Comparison of ENCODE assay signal across 19 cellular contexts in the genomic region with DNA sequence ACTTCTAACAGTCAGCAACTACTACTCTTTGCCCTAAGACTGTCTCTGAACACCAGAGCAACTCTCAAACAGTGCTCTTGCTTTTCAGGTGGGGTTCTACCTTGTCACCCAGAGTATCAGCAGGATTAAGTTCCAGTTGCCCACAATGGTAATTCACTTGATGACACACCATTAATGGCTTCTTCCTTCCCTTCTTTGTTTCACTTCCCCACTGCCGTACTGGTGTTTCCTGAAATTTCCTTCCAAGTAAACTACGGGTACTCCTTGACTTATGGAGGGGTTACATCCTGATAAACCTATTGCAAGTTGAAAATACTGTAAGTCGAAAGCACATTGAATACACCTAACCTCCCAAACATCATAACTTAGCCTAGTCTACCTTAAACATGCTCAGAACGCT.
"Had no signal": no experiment of that assay in that cellular context is flagged by ENCODE, and none has a peak within 500 bp of the region (broad histone marks: within the 10 kb centered on the region; RNA-seq: fewer than 3 reads in every experiment).

No MANE protein-coding gene starts in this region.

- H3K4me3 ChIP-seq: ovary, thyroid gland, vagina had no signal

- H3K36me3 ChIP-seq: ovary, thyroid gland, vagina had no signal

- DNase-seq: activated CD4-positive, alpha-beta T cell treated with anti-CD3 and anti-CD28 coated beads, Interleukin-2, amount 50 U/mL, for 48 hours; activated CD8-positive, alpha-beta memory T cell treated with anti-CD3 and anti-CD28 coated beads, Interleukin-2, amount 10 ng/mL, durations not matched to agents 7 days and 5 days; activated naive CD4-positive, alpha-beta T cell treated with anti-CD3 and anti-CD28 coated beads, Interleukin-2, amount 10 ng/mL, durations not matched to agents 7 days and 5 days; activated naive CD8-positive, alpha-beta T cell treated with anti-CD3 and anti-CD28 coated beads, Interleukin-2, amount 50 U/mL, for 24 hours; activated T-cell treated with anti-CD3 and anti-CD28 coated beads, Interleukin-2, amount 50 U/mL, for 1 hour; anterior cingulate cortex; cortex of kidney; effector memory CD4-positive, alpha-beta T cell; foreskin fibroblast; mesendoderm; naive thymus-derived CD4-positive, alpha-beta T cell; ovary; stimulated activated CD4-positive, alpha-beta T cell treated with anti-CD3 and anti-CD28 coated beads, Interleukin-4, amount 100 ng/mL, for 24 hours; SW 1271; T-helper 2 cell; thyroid gland had no signal

- H3K27ac ChIP-seq: thyroid gland, vagina had no signal

- H3K36me3 Mint-ChIP-seq: activated CD8-positive, alpha-beta memory T cell treated with anti-CD3 and anti-CD28 coated beads, Interleukin-2, amount 10 ng/mL, durations not matched to agents 7 days and 5 days; activated naive CD4-positive, alpha-beta T cell treated with anti-CD3 and anti-CD28 coated beads, Interleukin-2, amount 10 ng/mL, durations not matched to agents 7 days and 5 days; naive thymus-derived CD4-positive, alpha-beta T cell; stimulated activated effector memory CD8-positive, alpha-beta T cell treated with anti-CD3 and anti-CD28 coated beads, Interleukin-12 subunit alpha, Interleukin-12 subunit beta, amount 100 ng/mL, for 72 hours had no signal

- H3K27ac Mint-ChIP-seq: activated CD8-positive, alpha-beta memory T cell treated with anti-CD3 and anti-CD28 coated beads, Interleukin-2, amount 10 ng/mL, durations not matched to agents 7 days and 5 days; activated naive CD4-positive, alpha-beta T cell treated with anti-CD3 and anti-CD28 coated beads, Interleukin-2, amount 10 ng/mL, durations not matched to agents 7 days and 5 days; activated naive CD8-positive, alpha-beta T cell treated with anti-CD3 and anti-CD28 coated beads, Interleukin-2, amount 50 U/mL, for 24 hours had no signal

- H3K4me3 Mint-ChIP-seq: activated CD8-positive, alpha-beta memory T cell treated with anti-CD3 and anti-CD28 coated beads, Interleukin-2, amount 10 ng/mL, durations not matched to agents 7 days and 5 days; activated naive CD4-positive, alpha-beta T cell treated with anti-CD3 and anti-CD28 coated beads, Interleukin-2, amount 10 ng/mL, durations not matched to agents 7 days and 5 days; activated naive CD8-positive, alpha-beta T cell treated with anti-CD3 and anti-CD28 coated beads, Interleukin-2, amount 50 U/mL, for 24 hours; naive thymus-derived CD4-positive, alpha-beta T cell; stimulated activated effector memory CD8-positive, alpha-beta T cell treated with anti-CD3 and anti-CD28 coated beads, Interleukin-12 subunit alpha, Interleukin-12 subunit beta, amount 100 ng/mL, for 72 hours had no signal

- H3K27me3 ChIP-seq: ovary, thyroid gland, vagina had no signal

- ATAC-seq: activated CD8-positive, alpha-beta memory T cell treated with anti-CD3 and anti-CD28 coated beads, Interleukin-2, amount 10 ng/mL, durations not matched to agents 7 days and 5 days; activated naive CD8-positive, alpha-beta T cell treated with anti-CD3 and anti-CD28 coated beads, Interleukin-2, amount 50 U/mL, for 24 hours; naive thymus-derived CD4-positive, alpha-beta T cell; sciatic nerve; stimulated activated effector memory CD8-positive, alpha-beta T cell treated with anti-CD3 and anti-CD28 coated beads, Interleukin-12 subunit alpha, Interleukin-12 subunit beta, amount 100 ng/mL, for 72 hours had no signal

- H3K27me3 Mint-ChIP-seq: activated CD8-positive, alpha-beta memory T cell treated with anti-CD3 and anti-CD28 coated beads, Interleukin-2, amount 10 ng/mL, durations not matched to agents 7 days and 5 days; activated naive CD4-positive, alpha-beta T cell treated with anti-CD3 and anti-CD28 coated beads, Interleukin-2, amount 10 ng/mL, durations not matched to agents 7 days and 5 days; activated naive CD8-positive, alpha-beta T cell treated with anti-CD3 and anti-CD28 coated beads, Interleukin-2, amount 50 U/mL, for 24 hours; naive thymus-derived CD4-positive, alpha-beta T cell had no signal

- H3K9me3 ChIP-seq: ovary, thyroid gland, vagina had no signal

- H3K9me3 Mint-ChIP-seq: activated naive CD4-positive, alpha-beta T cell treated with anti-CD3 and anti-CD28 coated beads, Interleukin-2, amount 10 ng/mL, durations not matched to agents 7 days and 5 days; activated naive CD8-positive, alpha-beta T cell treated with anti-CD3 and anti-CD28 coated beads, Interleukin-2, amount 50 U/mL, for 24 hours; stimulated activated effector memory CD8-positive, alpha-beta T cell treated with anti-CD3 and anti-CD28 coated beads, Interleukin-12 subunit alpha, Interleukin-12 subunit beta, amount 100 ng/mL, for 72 hours had no signal
